In the genomic region with DNA sequence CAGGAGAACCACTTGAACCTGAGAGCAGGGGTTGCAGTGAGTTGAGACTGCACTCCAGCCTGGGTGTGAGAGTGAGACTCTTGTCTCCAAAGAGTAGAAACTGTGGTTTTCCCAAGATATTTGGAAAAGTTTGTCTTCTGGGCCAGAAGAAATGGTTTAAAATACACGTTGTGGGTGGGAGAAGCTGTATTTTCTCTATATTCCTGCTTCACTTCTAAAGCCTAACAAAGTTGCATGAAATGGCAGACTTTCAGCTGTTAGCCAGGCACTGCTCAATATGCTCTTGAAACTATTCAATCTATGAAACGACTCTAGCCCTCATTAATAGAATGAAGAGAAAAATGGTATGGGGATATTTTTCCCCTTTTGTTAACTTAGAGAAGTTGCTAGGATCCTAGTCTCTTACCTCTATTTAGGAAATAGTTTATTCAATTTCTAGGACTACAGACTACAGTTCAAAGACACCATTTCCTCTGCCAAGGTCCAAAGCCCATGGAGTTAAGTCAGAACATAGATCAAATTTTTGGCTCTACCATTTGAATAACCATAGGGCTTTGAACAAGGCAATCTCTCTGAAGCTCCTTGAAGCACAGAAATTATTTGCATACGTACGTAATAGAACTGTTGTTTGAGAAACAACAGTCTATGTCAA, we compare ENCODE assay signal across 38 cellular contexts. TPM values are rescaled to one million over a fixed set of nuclear protein-coding genes. Genes with fewer than 3 reads are reported as not detected.
A peak's percentile ranks its signal among the peaks of the same experiment; 100 is the strongest.
DNase-seq lines count a peak whose midpoint lies in the region; ATAC-seq, FAIRE-seq and TF ChIP-seq lines count a peak whose summit lies in the region.
"Had no signal": no experiment of that assay in that cellular context is flagged by ENCODE, and none has a peak within 500 bp of the region (broad histone marks: within the 10 kb centered on the region; RNA-seq: fewer than 3 reads in every experiment).

No MANE protein-coding gene starts in this region.

- H3K36me3 ChIP-seq in right atrium auricular region, result peaks cover 34% of the 10 kb centered on the region
- peaks cover 1 to 30% of the 10 kb centered on the region in 2 experiments for H3K36me3 ChIP-seq in GM12878 (ENCODE audit: control insufficient read depth in 2 of 2, insufficient read depth in 2 of 2, low read length in 1 of 2)
- no peaks in the 10 kb centered on the region; the same call in 1 of the 2 replicates for H3K36me3 ChIP-seq in Caco-2 (ENCODE audit: control insufficient read depth, insufficient read depth, low read length)

- RAD21 ChIA-PET in GM12878 (lab: Charles Lee; ENCODE audit: unreplicated experiment), result no interaction called here

- H3K79me2 ChIP-seq in GM12878 (ENCODE audit: control insufficient read depth, insufficient read depth, low read length), result no peaks in the 10 kb centered on the region

- SMC1A ChIA-PET in GM12878 (lab: Charles Lee; ENCODE audit: uncharacterized antibody, unreplicated experiment), result no interaction called here

- POLR2A ChIA-PET in GM12878 (lab: Charles Lee) (interaction anchor here (0.6 kb wide), 3 partner anchors 50 to 179 kb away, joined by 3 to 4 read pairs (median 4); a partner anchor contains a TSS), Caco-2 (lab: Charles Lee) (no interaction called here)

- H3K27me3 Mint-ChIP-seq in progenitor cell of endocrine pancreas (no peaks in the 10 kb centered on the region), Caco-2 (ENCODE audit: insufficient read depth, unreplicated experiment) (no peaks in the 10 kb centered on the region)
- H3K27me3 Mint-ChIP-seq: naive thymus-derived CD8-positive, alpha-beta T cell had no signal

- H3K27ac Mint-ChIP-seq in progenitor cell of endocrine pancreas, result peak overlapping the region; percentile 49
- H3K27ac Mint-ChIP-seq in Caco-2 (ENCODE audit: unreplicated experiment), result no peak overlapping the region

- H3K9me3 Mint-ChIP-seq in progenitor cell of endocrine pancreas (ENCODE audit: low read depth) (no peaks in the 10 kb centered on the region), Caco-2 (ENCODE audit: unreplicated experiment) (no peaks in the 10 kb centered on the region)
- H3K9me3 Mint-ChIP-seq: HFFc6; naive thymus-derived CD8-positive, alpha-beta T cell had no signal

- ATAC-seq in right cardiac atrium, result peak; percentile 6 to 17
- ATAC-seq in GM12878, result no peak
- ATAC-seq: body of pancreas; esophagus mucosa; naive thymus-derived CD8-positive, alpha-beta T cell; pancreas; Right ventricle myocardium inferior; SK-N-SH treated with all-trans-retinoic acid at 6 μM for 48 hours had no signal

- WGBS in right cardiac atrium, result 86% methylated on average over 4 of the region's 4 CpGs
- WGBS in GM12878 (ENCODE audit: insufficient coverage, insufficient replicate concordance, low lambda C conversion rate, missing lambda C conversion rate), result 77% methylated on average over 4 of the region's 4 CpGs

- H3K4me1 Mint-ChIP-seq in progenitor cell of endocrine pancreas (ENCODE audit: low read depth) (peaks cover 34% of the 10 kb centered on the region), Caco-2 (ENCODE audit: low read depth, unreplicated experiment) (peaks cover 25% of the 10 kb centered on the region)

- no peak for TF ChIP-seq RAD21 in GM12878 (IDR thresholded peaks at IDR 0.05; ENCODE audit: insufficient read depth, low read depth, low read length)

- H3K4me1 ChIP-seq in right cardiac atrium (ENCODE audit: control insufficient read depth, insufficient read depth, low read length) (no peaks in the 10 kb centered on the region), right atrium auricular region (no peaks in the 10 kb centered on the region), GM12878 (ENCODE audit: control insufficient read depth, insufficient read depth, low read length) (no peaks in the 10 kb centered on the region), Caco-2 (no peaks in the 10 kb centered on the region)
- H3K4me1 ChIP-seq: BLaER1, body of pancreas, pancreas had no signal

- H3K4me3 ChIP-seq in right cardiac atrium (ENCODE audit: low read length), result no peak overlapping the region
- H3K4me3 ChIP-seq in right atrium auricular region, result no peak overlapping the region
- no peak overlapping the region for H3K4me3 ChIP-seq in GM12878
- H3K4me3 ChIP-seq in Caco-2 (ENCODE audit: low read depth, low read length), result no peak overlapping the region
- H3K4me3 ChIP-seq: BLaER1, body of pancreas, lower lobe of right lung, pancreas had no signal

- intact Hi-C loops in right cardiac atrium (cut with DNase I) (no loop called here), GM12878 (cut with micrococcal nuclease; ENCODE audit: unreplicated experiment) (no loop called here), Caco-2 (cut with micrococcal nuclease; ENCODE audit: unreplicated experiment) (no loop called here)

- H3K9me3 ChIP-seq in right cardiac atrium (ENCODE audit: control insufficient read depth, low read length), result no peaks in the 10 kb centered on the region
- H3K9me3 ChIP-seq in right atrium auricular region, result no peaks in the 10 kb centered on the region
- no peaks in the 10 kb centered on the region for H3K9me3 ChIP-seq in GM12878 (replicated peaks; ENCODE audit: control insufficient read depth, insufficient read depth, low read length)
- no peaks in the 10 kb centered on the region for H3K9me3 ChIP-seq in Caco-2
- H3K9me3 ChIP-seq: BLaER1, body of pancreas, lower lobe of right lung, pancreas had no signal

- no peak for FAIRE-seq in GM12878 (lab: Jason Lieb, UNC)
- FAIRE-seq: G401.6, keratinocyte, pancreas, small intestine had no signal

- H3K9ac ChIP-seq in GM12878 (ENCODE audit: control insufficient read depth, insufficient read depth, low read length), result no peak overlapping the region
- H3K9ac ChIP-seq: BLaER1, KMS-11 had no signal

- no peak for TF ChIP-seq CTCF in right atrium auricular region (IDR thresholded peaks at IDR 0.05)
- TF ChIP-seq CTCF in GM12878 (IDR thresholded peaks at IDR 0.05 in 2 of 3, conservative IDR thresholded peaks at IDR 0.05 in 1 of 3; ENCODE audit: control insufficient read depth in 2 of 3, extremely low read depth in 1 of 3, insufficient read depth in 1 of 3, low read depth in 3 of 3, low read length in 3 of 3), result no peak
- TF ChIP-seq CTCF in progenitor cell of endocrine pancreas (IDR thresholded peaks at IDR 0.05; ENCODE audit: unreplicated experiment), result no peak
- no peak for TF ChIP-seq CTCF in Caco-2 (IDR thresholded peaks at IDR 0.05; ENCODE audit: insufficient read depth in 1 of 2, low read depth in 1 of 2, low read length in 1 of 2, severe bottlenecking in 1 of 2, unreplicated experiment in 1 of 2)

- TF ChIP-seq EP300 in GM12878 (IDR thresholded peaks at IDR 0.05; ENCODE audit: borderline replicate concordance in 1 of 2, control insufficient read depth in 1 of 2, low read depth in 2 of 2, low read length in 2 of 2), result no peak

- no peak for TF ChIP-seq POLR2A in GM12878 (IDR thresholded peaks at IDR 0.05; ENCODE audit: low read depth, low read length)

- in situ Hi-C loops in GM12878 (cut with MboI), result no loop called here

- H3K27me3 ChIP-seq in right cardiac atrium (ENCODE audit: control insufficient read depth, insufficient read depth), result no peaks in the 10 kb centered on the region
- H3K27me3 ChIP-seq in right atrium auricular region, result no peaks in the 10 kb centered on the region
- H3K27me3 ChIP-seq in GM12878 (replicated peaks in 1 of 2; ENCODE audit: control insufficient read depth in 2 of 2, insufficient read depth in 2 of 2, low read length in 1 of 2), result no peaks in the 10 kb centered on the region
- no peaks in the 10 kb centered on the region for H3K27me3 ChIP-seq in Caco-2 (replicated peaks; ENCODE audit: control insufficient read depth, insufficient read depth, low read length)
- H3K27me3 ChIP-seq: BLaER1, body of pancreas, pancreas had no signal

- BruUV-seq in GM12878 (replicated peaks; lab: Mats Ljungman, UMichigan) (no TSS peak), Caco-2 (replicated peaks; lab: Mats Ljungman, UMichigan) (no TSS peak)

- H3K27ac ChIP-seq in right cardiac atrium (ENCODE audit: low read length), result no peak overlapping the region
- H3K27ac ChIP-seq in right atrium auricular region, result no peak overlapping the region
- H3K27ac ChIP-seq in GM12878 (ENCODE audit: control insufficient read depth, insufficient read depth), result no peak overlapping the region
- H3K27ac ChIP-seq: BLaER1, body of pancreas, HL-60, KMS-11, lower lobe of right lung, pancreas had no signal

- H3K36me3 Mint-ChIP-seq in progenitor cell of endocrine pancreas (ENCODE audit: insufficient read depth) (peaks cover 44% of the 10 kb centered on the region), Caco-2 (ENCODE audit: insufficient read depth, unreplicated experiment) (peaks cover 97% of the 10 kb centered on the region)

- no peaks in the 10 kb centered on the region; the same call in 1 of the 2 replicates for H4K20me1 ChIP-seq in GM12878 (ENCODE audit: control insufficient read depth, insufficient read depth)

- CTCF ChIA-PET in GM12878 (lab: Yijun Ruan, JAX) (interaction anchor here (0.8 kb wide), 1 partner anchor 17 kb away, joined by 3 read pairs; no protein-coding TSS in a partner anchor), Caco-2 (lab: Charles Lee) (no interaction called here)

- H3K4me2 ChIP-seq in GM12878 (ENCODE audit: control insufficient read depth, insufficient read depth), result no peak overlapping the region
- H3K4me2 ChIP-seq: BLaER1, KMS-11 had no signal

- DNase-seq in right cardiac atrium (no peak), right atrium auricular region (ENCODE audit: low spot score) (no peak), OCI-M1 (lab: John Stamatoyannopoulos, UW) (peak; percentile 24), GM12878 (ENCODE audit: low read depth, low spot score) (no peak), progenitor cell of endocrine pancreas (ENCODE audit: low spot score, unreplicated experiment) (no peak), DMS53 (lab: John Stamatoyannopoulos, UW) (no peak), Caco-2 (no peak), NCI-H2171 treated with DMSO at 0.1 percent for 48 hours (lab: John Stamatoyannopoulos, UW) (no peak)
- DNase-seq: activated CD4-positive, CD25-positive, alpha-beta regulatory T cell treated with anti-CD3 and anti-CD28 coated beads, Interleukin-2, amount 50 U/mL, for 72 hours; activated gamma-delta T cell; body of pancreas; cerebellar nuclear complex; dermis blood vessel endothelial cell; DMS153; HFFc6; lower lobe of right lung; MM.1S; naive thymus-derived CD8-positive, alpha-beta T cell; NCI-H2029; NCI-H2227 treated with DMSO at 0.1 percent for 48 hours; NCI-H526; pancreas; retina; small intestine; stimulated activated naive CD4-positive, alpha-beta T cell had no signal

- no peak overlapping the region for H2AFZ ChIP-seq in GM12878 (ENCODE audit: control insufficient read depth, low read depth, low read length)

- no peak overlapping the region for H3K4me3 Mint-ChIP-seq in progenitor cell of endocrine pancreas (ENCODE audit: low read depth)
- H3K4me3 Mint-ChIP-seq in Caco-2 (ENCODE audit: unreplicated experiment), result no peak overlapping the region
- H3K4me3 Mint-ChIP-seq: HFFc6; naive thymus-derived CD8-positive, alpha-beta T cell had no signal

RNA-seq across cellular contexts. Expression of a gene that starts 49.3 kb away (rescaled TPM):
- total RNA-seq in right cardiac atrium, result not detected
- polyA plus RNA-seq in right cardiac atrium, result not detected
- not detected for total RNA-seq in right atrium auricular region
- not detected in 2 replicates for total RNA-seq in GM12878 (2013; cell fraction: nucleolus; rRNA removed)
- total RNA-seq in GM12878 (2014; rRNA removed), result not detected in 2 replicates
- not detected in 2 replicates for total RNA-seq in GM12878 (2014; rRNA removed; fragmentation: Illumina TruSeq; extraction: Trizol)
- total RNA-seq in GM12878 (2021), result not detected in 2 replicates
- polyA plus RNA-seq in GM12878 (2011; ENCODE audit: low read depth), result not detected
- polyA plus RNA-seq in GM12878 (2011; rRNA removed), result not detected in 2 replicates
- not detected in 2 replicates for polyA plus RNA-seq in GM12878 (2011; cell fraction: cytosol; rRNA removed)
- polyA plus RNA-seq in GM12878 (2011; cell fraction: nucleus; rRNA removed), result not detected in 2 replicates
- not detected in 2 replicates for polyA plus RNA-seq in GM12878 (2012)
- not detected in 2 replicates for polyA plus RNA-seq in GM12878 (2014; fragmentation: Illumina TruSeq; extraction: Trizol)
- polyA plus RNA-seq in GM12878 (2014; fragmentation: Nextera tagmentation; extraction: Ambion mirVana), result not detected
- not detected in 2 replicates for polyA plus RNA-seq in GM12878 (2014; rRNA removed)
- not detected for polyA plus RNA-seq in GM12878 (2016; fragmentation: Nextera tagmentation; extraction: Ambion mirVana)
- polyA minus RNA-seq in GM12878 (2011; rRNA and poly(A)+ RNA removed), result not detected in 2 replicates
- polyA minus RNA-seq in GM12878 (2011; cell fraction: cytosol; rRNA and poly(A)+ RNA removed), result not detected in 2 replicates
- polyA minus RNA-seq in GM12878 (2011; cell fraction: nucleus; rRNA and poly(A)+ RNA removed), result not detected in 2 replicates
- not detected in 2 replicates for total RNA-seq in progenitor cell of endocrine pancreas
- not detected in 2 replicates for total RNA-seq in Caco-2 (2022)
- total RNA-seq: activated CD8-positive, alpha-beta memory T cell treated with anti-CD3 and anti-CD28 coated beads for 36 hours; body of pancreas; dermis blood vessel endothelial cell; esophagus mucosa; fibroblast of villous mesenchyme; HFFc6; lower lobe of right lung; naive thymus-derived CD8-positive, alpha-beta T cell; pancreas; Right ventricle myocardium inferior; T-helper 2 cell treated with Interferon-gamma antibody and Interleukin-4, amounts not matched to agents 100 ng/mL and 5 ng/mL, for 36 hours; temporal lobe; ureter had no signal
- polyA plus RNA-seq: keratinocyte; naive thymus-derived CD8-positive, alpha-beta T cell; pancreas; small intestine had no signal
